In genomic region chr9:111938427-111938800, GRCh38 we compare ENCODE assay signal across 10 cellular contexts.
A peak's percentile ranks its signal among the peaks of the same experiment; 100 is the strongest.
DNase-seq lines count a peak whose midpoint lies in the region; ATAC-seq lines count a peak whose summit lies in the region.
"Had no signal": no experiment of that assay in that cellular context is flagged by ENCODE, and none has a peak within 500 bp of the region (broad histone marks: within the 10 kb centered on the region; RNA-seq: fewer than 3 reads in every experiment).

No MANE protein-coding gene starts in this region.

- H3K27me3 ChIP-seq in effector memory CD4-positive, alpha-beta T cell (replicated peaks; ENCODE audit: control insufficient read depth, insufficient read depth, low read length, poor library complexity, severe bottlenecking) = no peaks in the 10 kb centered on the region
- H3K27me3 ChIP-seq: ovary had no signal

- H3K9me3 Mint-ChIP-seq in activated naive CD4-positive, alpha-beta T cell treated with anti-CD3 and anti-CD28 coated beads, Interleukin-2, amount 10 ng/mL, durations not matched to agents 7 days and 5 days = peaks cover 7% of the 10 kb centered on the region
- H3K9me3 Mint-ChIP-seq in stimulated activated naive CD8-positive, alpha-beta T cell treated with anti-CD3 and anti-CD28 coated beads, Interleukin-15, amount 100 ng/mL, for 72 hours = no peaks in the 10 kb centered on the region

- DNase-seq in activated naive CD4-positive, alpha-beta T cell treated with anti-CD3 and anti-CD28 coated beads, Interleukin-2, amount 10 ng/mL, durations not matched to agents 7 days and 5 days = no peak
- DNase-seq in activated naive CD4-positive, alpha-beta T cell treated with Interleukin-2 at 50 U/mL for 16 hours = no peak
- DNase-seq in HK-2 (ENCODE audit: unreplicated experiment) = peak; percentile 46
- no peak for DNase-seq in effector memory CD4-positive, alpha-beta T cell
- no peak for DNase-seq in stimulated activated naive CD8-positive, alpha-beta T cell treated with anti-CD3 and anti-CD28 coated beads, Interleukin-15, amount 100 ng/mL, for 72 hours
- no peak for DNase-seq in stimulated activated naive CD4-positive, alpha-beta T cell treated with Interleukin-2 at 50 U/mL for 16 hours (lab: John Stamatoyannopoulos, UW)
- DNase-seq in RKO (ENCODE audit: low spot score) = no peak
- no peak for DNase-seq in NCI-H1417 treated with DMSO at 0.1 percent for 48 hours (lab: John Stamatoyannopoulos, UW)
- DNase-seq: SK-N-SH had no signal

- H3K9me3 ChIP-seq in effector memory CD4-positive, alpha-beta T cell (ENCODE audit: control insufficient read depth, low read length) = no peaks in the 10 kb centered on the region
- H3K9me3 ChIP-seq: ovary, SK-N-SH had no signal

- peaks cover 24% of the 10 kb centered on the region for H3K4me1 Mint-ChIP-seq in activated naive CD4-positive, alpha-beta T cell treated with anti-CD3 and anti-CD28 coated beads, Interleukin-2, amount 10 ng/mL, durations not matched to agents 7 days and 5 days
- peaks cover 25% of the 10 kb centered on the region for H3K4me1 Mint-ChIP-seq in stimulated activated naive CD8-positive, alpha-beta T cell treated with anti-CD3 and anti-CD28 coated beads, Interleukin-15, amount 100 ng/mL, for 72 hours

- H3K4me3 Mint-ChIP-seq in activated naive CD4-positive, alpha-beta T cell treated with anti-CD3 and anti-CD28 coated beads, Interleukin-2, amount 10 ng/mL, durations not matched to agents 7 days and 5 days = no peak overlapping the region
- H3K4me3 Mint-ChIP-seq in stimulated activated naive CD8-positive, alpha-beta T cell treated with anti-CD3 and anti-CD28 coated beads, Interleukin-15, amount 100 ng/mL, for 72 hours = peak overlapping the region; percentile 3 to 49

- peak overlapping the region; percentile 75 for H3K27ac Mint-ChIP-seq in activated naive CD4-positive, alpha-beta T cell treated with anti-CD3 and anti-CD28 coated beads, Interleukin-2, amount 10 ng/mL, durations not matched to agents 7 days and 5 days
- peak overlapping the region; percentile 42 to 52 for H3K27ac Mint-ChIP-seq in stimulated activated naive CD8-positive, alpha-beta T cell treated with anti-CD3 and anti-CD28 coated beads, Interleukin-15, amount 100 ng/mL, for 72 hours

- H3K27me3 Mint-ChIP-seq in activated naive CD4-positive, alpha-beta T cell treated with anti-CD3 and anti-CD28 coated beads, Interleukin-2, amount 10 ng/mL, durations not matched to agents 7 days and 5 days = no peaks in the 10 kb centered on the region
- H3K27me3 Mint-ChIP-seq in stimulated activated naive CD8-positive, alpha-beta T cell treated with anti-CD3 and anti-CD28 coated beads, Interleukin-15, amount 100 ng/mL, for 72 hours = no peaks in the 10 kb centered on the region

- no peak for ATAC-seq in stimulated activated naive CD8-positive, alpha-beta T cell treated with anti-CD3 and anti-CD28 coated beads, Interleukin-15, amount 100 ng/mL, for 72 hours

- H3K27ac ChIP-seq in effector memory CD4-positive, alpha-beta T cell (ENCODE audit: insufficient read depth, low read length, poor library complexity, severe bottlenecking) = peak overlapping the region; percentile 58
- H3K27ac ChIP-seq: ovary had no signal

- CTCF ChIA-PET in activated naive CD4-positive, alpha-beta T cell treated with anti-CD3 and anti-CD28 coated beads, Interleukin-2, amount 10 ng/mL, durations not matched to agents 7 days and 5 days (lab: Charles Lee) = interaction anchor here (0.5 to 0.6 kb wide), 2 partner anchors 47 to 293 kb away, joined by 3 read pairs; no protein-coding TSS in a partner anchor

- peaks cover 48% of the 10 kb centered on the region for H3K36me3 Mint-ChIP-seq in activated naive CD4-positive, alpha-beta T cell treated with anti-CD3 and anti-CD28 coated beads, Interleukin-2, amount 10 ng/mL, durations not matched to agents 7 days and 5 days

- H3K36me3 ChIP-seq in effector memory CD4-positive, alpha-beta T cell (ENCODE audit: control insufficient read depth, insufficient read depth, low read length) = peaks cover 10% of the 10 kb centered on the region
- H3K36me3 ChIP-seq: ovary had no signal

- H3K4me3 ChIP-seq in effector memory CD4-positive, alpha-beta T cell (ENCODE audit: insufficient read depth, low read depth, low read length, poor library complexity, severe bottlenecking) = peak overlapping the region; percentile 12
- H3K4me3 ChIP-seq: ovary had no signal

- peaks cover 19% of the 10 kb centered on the region for H3K4me1 ChIP-seq in effector memory CD4-positive, alpha-beta T cell (ENCODE audit: control insufficient read depth, insufficient read depth, low read length, poor library complexity, severe bottlenecking)
